ENCODE assay signal across 1 cellular context in genomic region chr9:121182976-121183375, GRCh38.
TF ChIP-seq lines count a peak whose summit lies in the region.

No MANE protein-coding gene starts in this region.

TF ChIP-seq in A549, 52 proteins besides CTCF, POLR2A, EP300 and RAD21 (continued from another document):
- TF ChIP-seq ATOH8 (CRISPR knock-in tag; IDR thresholded peaks at IDR 0.05; ENCODE audit: low read depth), result no peak
- no peak for TF ChIP-seq CEBPB (IDR thresholded peaks at IDR 0.05)
- no peak for TF ChIP-seq HOXB5 (CRISPR knock-in tag; IDR thresholded peaks at IDR 0.05)
- no peak for TF ChIP-seq ZFP36 (IDR thresholded peaks at IDR 0.05; ENCODE audit: borderline replicate concordance, partially characterized antibody)
- no peak for TF ChIP-seq MAFK (IDR thresholded peaks at IDR 0.05; ENCODE audit: partially characterized antibody)
TF ChIP-seq in A549: peak in this region for 0.
